ENCODE assay signal across 18 cellular contexts in the genomic region with DNA sequence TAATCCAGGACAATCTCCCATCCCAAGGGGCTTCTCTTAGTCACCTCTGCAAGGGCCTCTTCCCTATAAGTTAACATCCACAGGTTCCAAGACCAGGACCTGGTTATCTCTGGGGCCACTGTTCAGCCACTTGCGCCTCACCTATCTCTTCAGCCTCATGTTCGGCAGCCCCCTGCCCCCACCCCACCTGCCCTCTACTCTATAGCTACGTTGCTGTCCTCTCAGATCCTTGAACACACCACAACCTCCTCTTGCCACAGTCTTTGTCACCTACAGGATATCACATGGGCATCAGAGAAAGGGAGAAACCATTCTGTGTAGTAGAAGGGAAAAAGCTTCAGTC. TPM values are rescaled to one million over a fixed set of nuclear protein-coding genes. Genes with fewer than 3 reads are reported as not detected.
DNase-seq lines count a peak whose midpoint lies in the region; ATAC-seq, FAIRE-seq and TF ChIP-seq lines count a peak whose summit lies in the region.
"Had no signal": no experiment of that assay in that cellular context is flagged by ENCODE, and none has a peak within 500 bp of the region (broad histone marks: within the 10 kb centered on the region; RNA-seq: fewer than 3 reads in every experiment).

No MANE protein-coding gene starts in this region.

- POLR2A ChIA-PET in K562 (lab: Yijun Ruan, JAX), result interaction anchor here (0.7 kb wide), 1 partner anchor 40 kb away, joined by 5 read pairs; no protein-coding TSS in a partner anchor

- no peaks in the 10 kb centered on the region for H4K20me1 ChIP-seq in K562 (replicated peaks; ENCODE audit: control insufficient read depth, insufficient read depth, low read length)
- H4K20me1 ChIP-seq in osteoblast (ENCODE audit: insufficient read depth, low read length), result no peaks in the 10 kb centered on the region

- intact Hi-C loops in K562 (cut with micrococcal nuclease), result no loop called here

- CTCF ChIA-PET in K562 (lab: Yijun Ruan, JAX; ENCODE audit: low intra/inter-chr PET ratio), result no interaction called here

- FAIRE-seq in K562 (lab: Jason Lieb, UNC), result no peak
- FAIRE-seq: G401.6, GM12892, H54 had no signal

- H3K9me3 ChIP-seq in K562 (replicated peaks; ENCODE audit: control insufficient read depth, insufficient read depth, low read depth, low read length) (no peaks in the 10 kb centered on the region), osteoblast (ENCODE audit: low read depth, low read length) (no peaks in the 10 kb centered on the region)
- H3K9me3 ChIP-seq: BLaER1 had no signal

- H3K27ac ChIP-seq in K562 (ENCODE audit: extremely low read depth, low read depth, low read length) (no peak overlapping the region), osteoblast (ENCODE audit: low read depth, low read length) (no peak overlapping the region)
- H3K27ac ChIP-seq: BLaER1, GM23248, HL-60 had no signal

- H3K36me3 ChIP-seq in K562 (ENCODE audit: control insufficient read depth, insufficient read depth, low read length) (no peaks in the 10 kb centered on the region), osteoblast (ENCODE audit: insufficient read depth, low read length) (no peaks in the 10 kb centered on the region)

- no peak for TF ChIP-seq RAD21 in K562 (CRISPR knock-in tag; conservative IDR thresholded peaks at IDR 0.05 in 1 of 2, IDR thresholded peaks at IDR 0.05 in 1 of 2)

- H3K4me2 ChIP-seq in K562 (ENCODE audit: insufficient read depth, low read length), result no peak overlapping the region
- H3K4me2 ChIP-seq in osteoblast (ENCODE audit: insufficient read depth, low read length), result no peak overlapping the region
- H3K4me2 ChIP-seq: BLaER1 had no signal

- in situ Hi-C loops in K562 (cut with MboI), result no loop called here

- H3K4me1 ChIP-seq in K562 (replicated peaks in 1 of 2; ENCODE audit: control insufficient read depth in 2 of 2, insufficient read depth in 2 of 2, low read length in 2 of 2), result peaks cover 0 to 4% of the 10 kb centered on the region in 2 experiments; a peak in 3 of 5 replicates
- no peaks in the 10 kb centered on the region for H3K4me1 ChIP-seq in osteoblast (ENCODE audit: insufficient read depth, low read length)

- no TSS peak for BruUV-seq in K562 (replicated peaks; lab: Mats Ljungman, UMichigan)

- H3K9ac ChIP-seq in K562 (ENCODE audit: insufficient read depth in 1 of 2, low read depth in 2 of 2, low read length in 2 of 2), result no peak overlapping the region
- H3K9ac ChIP-seq: BLaER1, GM23248 had no signal

- no peaks in the 10 kb centered on the region for H3K27me3 ChIP-seq in K562 (ENCODE audit: control insufficient read depth in 2 of 2, insufficient read depth in 2 of 2, low read length in 2 of 2)
- H3K27me3 ChIP-seq in osteoblast (ENCODE audit: insufficient read depth, low read length), result no peaks in the 10 kb centered on the region
- H3K27me3 ChIP-seq: BLaER1 had no signal

- ATAC-seq in K562, result no peak; the same call in 2 of the 3 replicates

- TF ChIP-seq CTCF in K562 (IDR thresholded peaks at IDR 0.05 in 2 of 3, conservative IDR thresholded peaks at IDR 0.05 in 1 of 3; ENCODE audit: insufficient read depth in 2 of 3, low read depth in 1 of 3, low read length in 3 of 3), result no peak
- TF ChIP-seq CTCF in osteoblast (IDR thresholded peaks at IDR 0.05; ENCODE audit: extremely low read depth, low read depth, low read length), result no peak

- no peak overlapping the region for H3K4me3 ChIP-seq in K562
- H3K4me3 ChIP-seq in osteoblast (ENCODE audit: insufficient read depth, low read length), result no peak overlapping the region
- H3K4me3 ChIP-seq: BLaER1, GM23248 had no signal

- WGBS in K562 (ENCODE audit: insufficient coverage, low coverage, missing lambda C conversion rate), result no CpG with 5 or more reads among the region's 3 CpGs

- H3K79me2 ChIP-seq in K562 (ENCODE audit: control insufficient read depth, insufficient read depth, low read length) (no peaks in the 10 kb centered on the region), osteoblast (ENCODE audit: insufficient read depth, low read length) (no peaks in the 10 kb centered on the region)

- TF ChIP-seq POLR2A in K562 (conservative IDR thresholded peaks at IDR 0.05), result no peak

- no peak for TF ChIP-seq EP300 in K562 (IDR thresholded peaks at IDR 0.05; ENCODE audit: low read length)

- H2AFZ ChIP-seq in K562 (ENCODE audit: low read depth, low read length), result no peak overlapping the region
- no peak overlapping the region for H2AFZ ChIP-seq in osteoblast (ENCODE audit: low read length)
- H2AFZ ChIP-seq: GM23248 had no signal

- no peaks in the 10 kb centered on the region for H3K9me1 ChIP-seq in K562 (ENCODE audit: control insufficient read depth, insufficient read depth, low read length)

- DNase-seq in activated CD8-positive, alpha-beta memory T cell treated with anti-CD3 and anti-CD28 coated beads for 24 hours, result peak; percentile 17
- no peak for DNase-seq in activated CD8-positive, alpha-beta memory T cell treated with anti-CD3 and anti-CD28 coated beads, Interleukin-2, amount 50 U/mL, for 48 hours
- DNase-seq in K562 (ENCODE audit: extremely low read depth in 1 of 4, low spot score in 3 of 4) (peak in 1 of 4 experiments; percentile 14), osteoblast (ENCODE audit: insufficient read length, low spot score, missing footprints) (peak; percentile 49), SW 1271 (lab: John Stamatoyannopoulos, UW) (no peak), NK-92 (lab: John Stamatoyannopoulos, UW; ENCODE audit: unreplicated experiment) (no peak), NCI-H1436 (lab: John Stamatoyannopoulos, UW) (no peak)
- DNase-seq: 8988T, AML-193, Calu3, DMS79, EL, GM23248 had no signal

TF ChIP-seq in K562, 482 proteins besides CTCF, POLR2A, EP300 and RAD21:
- TF ChIP-seq CBFA2T3 (IDR thresholded peaks at IDR 0.05) (peak; percentile 65), CBFA2T2 (conservative IDR thresholded peaks at IDR 0.05) (peak; percentile 43; the same call in 1 of the 2 replicates), RFX1 (IDR thresholded peaks at IDR 0.05) (no peak)

RNA-seq across cellular contexts. Expression of gene SLC41A3, which starts 33.9 kb away (rescaled TPM):
- total RNA-seq in K562 (2011; cell fraction: chromatin; rRNA removed; ENCODE audit: low replicate concordance), result 17.4 and 40.3 TPM in 2 replicates
- total RNA-seq in K562 (2011; cell fraction: nucleolus; rRNA removed), result 46.7 and 46.8 TPM in 2 replicates
- total RNA-seq in K562 (2011; cell fraction: nucleoplasm; rRNA removed), result 33.0 and 34.9 TPM in 2 replicates
- 11.2 and 22.0 TPM in 2 replicates for total RNA-seq in K562 (2014; rRNA removed)
- total RNA-seq in K562 (2014; rRNA removed; fragmentation: Illumina TruSeq; extraction: Trizol), result 7.1 and 7.7 TPM in 2 replicates
- 9.4 and 9.6 TPM in 2 replicates for total RNA-seq in K562 (2015; rRNA removed; fragmentation: Illumina TruSeq; extraction: Trizol)
- total RNA-seq in K562 (2021), result 18.1 and 18.9 TPM in 2 replicates
- polyA plus RNA-seq in K562 (2011; rRNA removed), result 20.7 and 22.3 TPM in 2 replicates
- 27.1 and 37.6 TPM in 2 replicates for polyA plus RNA-seq in K562 (2011; cell fraction: cytosol; rRNA removed)
- polyA plus RNA-seq in K562 (2011; cell fraction: nucleus; rRNA removed), result 43.8 and 91.5 TPM in 2 replicates
- polyA plus RNA-seq in K562 (2012), result 15.2 and 43.6 TPM in 2 replicates
- 15.4 and 19.1 TPM in 2 replicates for polyA plus RNA-seq in K562 (2014; fragmentation: Illumina TruSeq; extraction: Trizol)
- polyA plus RNA-seq in K562 (2014; fragmentation: Nextera tagmentation; extraction: Ambion mirVana), result 1 to 10 TPM; 4.1 to 4.2 TPM
- polyA plus RNA-seq in K562 (2014; rRNA removed), result 17.2 and 24.6 TPM in 2 replicates
- 11.5 and 14.0 TPM in 2 replicates for polyA minus RNA-seq in K562 (2011; rRNA and poly(A)+ RNA removed)
- polyA minus RNA-seq in K562 (2011; cell fraction: cytosol; rRNA and poly(A)+ RNA removed), result 13.6 and 16.8 TPM in 2 replicates
- 9.8 and 14.7 TPM in 2 replicates for polyA minus RNA-seq in K562 (2011; cell fraction: nucleus; rRNA and poly(A)+ RNA removed)
- total RNA-seq in osteoblast, result 41.5 and 59.4 TPM in 2 replicates

Comparison
In these comparisons a context has a peak if more than half of its experiments do, and no peak if none do; other contexts are left out.
1. DNase-seq: peak in activated CD8-positive, alpha-beta memory T cell treated with anti-CD3 and anti-CD28 coated beads for 24 hours (single experiment) and osteoblast (single experiment); none in activated CD8-positive, alpha-beta memory T cell treated with anti-CD3 and anti-CD28 coated beads, Interleukin-2, amount 50 U/mL, for 48 hours (single experiment), SW 1271 (0 of 2), NK-92 (single experiment) and NCI-H1436 (single experiment).